In genomic region chr11:133977067-133977681, GRCh38 we compare ENCODE assay signal across 12 cellular contexts. TPM values are rescaled to one million over a fixed set of nuclear protein-coding genes. Genes with fewer than 3 reads are reported as not detected.
A peak's percentile ranks its signal among the peaks of the same experiment; 100 is the strongest.
DNase-seq lines count a peak whose midpoint lies in the region; ATAC-seq and TF ChIP-seq lines count a peak whose summit lies in the region.
"Had no signal": no experiment of that assay in that cellular context is flagged by ENCODE, and none has a peak within 500 bp of the region (broad histone marks: within the 10 kb centered on the region; RNA-seq: fewer than 3 reads in every experiment).

No MANE protein-coding gene starts in this region.

- no peak overlapping the region for H3K4me3 Mint-ChIP-seq in osteocyte (ENCODE audit: unreplicated experiment)
- H3K4me3 Mint-ChIP-seq: CD4-positive, CD25-positive, alpha-beta regulatory T cell had no signal

- H3K27ac Mint-ChIP-seq in osteocyte (ENCODE audit: unreplicated experiment): no peak overlapping the region
- H3K27ac Mint-ChIP-seq: CD4-positive, CD25-positive, alpha-beta regulatory T cell had no signal

- TF ChIP-seq CTCF in osteocyte (IDR thresholded peaks at IDR 0.05): no peak

- H3K9me3 Mint-ChIP-seq in osteocyte (ENCODE audit: unreplicated experiment): no peaks in the 10 kb centered on the region

- DNase-seq in osteocyte (ENCODE audit: extremely low spot score, unreplicated experiment) (no peak), DMS153 (lab: John Stamatoyannopoulos, UW) (no peak), LoVo (ENCODE audit: low spot score) (no peak)
- no peak for DNase-seq in activated T-cell treated with anti-CD3 and anti-CD28 coated beads, Interleukin-2, amount 50 U/mL, for 48 hours
- DNase-seq: activated CD4-positive, alpha-beta T cell treated with anti-CD3 and anti-CD28 coated beads, Interleukin-2, amount 50 U/mL, for 48 hours; anterior cingulate cortex; NCI-H524 treated with DMSO at 0.1 percent for 48 hours had no signal

- H3K4me1 Mint-ChIP-seq in osteocyte (ENCODE audit: unreplicated experiment): no peaks in the 10 kb centered on the region
- H3K4me1 Mint-ChIP-seq: CD4-positive, CD25-positive, alpha-beta regulatory T cell had no signal

- H3K27me3 Mint-ChIP-seq in osteocyte (ENCODE audit: unreplicated experiment): peaks cover 16% of the 10 kb centered on the region

- H3K36me3 Mint-ChIP-seq in osteocyte (ENCODE audit: unreplicated experiment): no peaks in the 10 kb centered on the region
- H3K36me3 Mint-ChIP-seq: CD4-positive, CD25-positive, alpha-beta regulatory T cell had no signal

- ATAC-seq in GM18498 (IDR thresholded peaks at IDR 0.05; ENCODE audit: unreplicated experiment) (peak; percentile 86), GM19328 (IDR thresholded peaks at IDR 0.05; ENCODE audit: unreplicated experiment) (peak; percentile 97), HG02759 (IDR thresholded peaks at IDR 0.05; ENCODE audit: unreplicated experiment) (peak; percentile 96), HG03460 (IDR thresholded peaks at IDR 0.05; ENCODE audit: unreplicated experiment) (peak; percentile 85)

RNA-seq across cellular contexts. Expression of gene IGSF9B, which starts 20.4 kb away (rescaled TPM):
- 2.7 and 3.8 TPM in 2 replicates for total RNA-seq in osteocyte
